In the genomic region with DNA sequence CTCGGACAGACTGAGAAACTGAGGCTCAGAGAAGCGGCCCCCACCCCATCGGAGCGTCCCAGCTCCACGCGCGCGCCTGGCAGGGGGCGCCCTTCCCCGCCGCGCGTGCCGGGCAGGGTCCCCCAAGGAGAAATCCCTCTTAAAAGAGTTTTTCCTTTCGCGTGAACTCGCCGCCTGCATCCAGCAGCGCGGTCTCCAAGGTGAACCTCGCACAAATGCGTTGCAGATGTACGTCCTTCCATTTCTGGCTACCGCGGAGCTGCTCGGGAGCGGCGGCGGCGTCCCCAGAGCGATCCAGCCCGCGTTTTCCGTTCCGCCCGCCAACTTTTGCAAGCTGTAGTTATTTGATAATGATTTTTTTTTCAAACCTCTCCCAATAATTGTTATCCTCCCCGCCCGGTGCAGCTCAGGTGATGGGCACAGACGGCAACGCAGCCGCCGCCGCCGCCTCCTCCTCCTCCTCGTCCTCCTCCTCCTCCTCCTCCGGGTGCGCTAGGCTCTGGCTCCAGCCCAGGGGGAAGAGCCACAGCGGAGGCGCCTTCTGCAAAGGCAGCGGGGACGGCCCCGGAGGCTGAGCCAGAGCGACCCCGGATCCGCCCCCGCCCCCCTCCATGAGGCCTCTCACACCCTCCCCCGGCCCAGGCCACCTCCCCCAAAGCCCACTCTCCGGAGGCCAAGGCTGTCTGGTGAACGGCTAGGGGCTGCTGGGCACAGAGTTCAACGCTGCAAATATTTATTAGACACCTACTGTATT, we compare ENCODE assay signal across 8 cellular contexts.
DNase-seq lines count a peak whose midpoint lies in the region; ATAC-seq, FAIRE-seq and TF ChIP-seq lines count a peak whose summit lies in the region.

No MANE protein-coding gene starts in this region.

- FAIRE-seq in bronchial epithelial cell (lab: Jason Lieb, UNC) = no peak

- H3K4me3 ChIP-seq in WI38 (ENCODE audit: low read depth, low read length) (peak overlapping the region; percentile 60), bronchial epithelial cell (ENCODE audit: low read depth, low read length) (peak overlapping the region; percentile 34)

- no peaks in the 10 kb centered on the region for H3K27me3 ChIP-seq in bronchial epithelial cell (ENCODE audit: control insufficient read depth, insufficient read depth, low read length)

- DNase-seq in NCI-H1694 (lab: John Stamatoyannopoulos, UW) = peak; percentile 27
- DNase-seq in bronchial epithelial cell (ENCODE audit: low read depth) = peak; percentile 30
- DNase-seq in left lobe of liver (ENCODE audit: low spot score) = no peak
- peak; percentile 60 for DNase-seq in stimulated activated CD4-positive, alpha-beta T cell treated with anti-CD3 and anti-CD28 coated beads, Interleukin-4, amount 100 ng/mL, for 24 hours

- H3K36me3 ChIP-seq in bronchial epithelial cell (ENCODE audit: control insufficient read depth, insufficient read depth, low read length) = no peaks in the 10 kb centered on the region

- TF ChIP-seq CTCF in GM12872 (IDR thresholded peaks at IDR 0.05; ENCODE audit: insufficient read depth, low read depth, low read length) (peak; percentile 49), WI38 (IDR thresholded peaks at IDR 0.05; ENCODE audit: low read depth, low read length) (peak; percentile 55), bronchial epithelial cell (IDR thresholded peaks at IDR 0.05; ENCODE audit: insufficient read depth, low read length, severe bottlenecking) (peak; percentile 60)

- ATAC-seq in left lobe of liver = peak; percentile 77
- no peak for ATAC-seq in HG03432 (IDR thresholded peaks at IDR 0.05; ENCODE audit: unreplicated experiment)
- no peak for ATAC-seq in HG03095 (IDR thresholded peaks at IDR 0.05; ENCODE audit: unreplicated experiment)
